In genomic region chr15:74541494-74542191, GRCh38 we compare ENCODE assay signal across 8 cellular contexts. TPM values are rescaled to one million over a fixed set of nuclear protein-coding genes. Genes with fewer than 3 reads are reported as not detected.
A peak's percentile ranks its signal among the peaks of the same experiment; 100 is the strongest.
DNase-seq lines count a peak whose midpoint lies in the region; ATAC-seq lines count a peak whose summit lies in the region.

No MANE protein-coding gene starts in this region.

- peak overlapping the region; percentile 18; the same call in 1 of the 2 replicates for H3K27ac ChIP-seq in ACC112 (ENCODE audit: low read depth, low read length)
- peak overlapping the region in 20 of 21 experiments; percentile 62 to 91 (median 78) for H3K27ac ChIP-seq in skin epidermis

- H2AFZ ChIP-seq in ACC112 (ENCODE audit: low read length, unreplicated experiment), result peak overlapping the region; percentile 47

- H3K4me1 Mint-ChIP-seq in activated naive CD8-positive, alpha-beta T cell (ENCODE audit: low read depth), result peaks cover 59% of the 10 kb centered on the region

- H3K4me1 ChIP-seq in ACC112 (ENCODE audit: control insufficient read depth, insufficient read depth, low read length, unreplicated experiment), result peaks cover 30% of the 10 kb centered on the region

- no peaks in the 10 kb centered on the region for H3K27me3 Mint-ChIP-seq in activated naive CD8-positive, alpha-beta T cell

- H3K36me3 Mint-ChIP-seq in activated naive CD8-positive, alpha-beta T cell, result peaks cover 6% of the 10 kb centered on the region

- H3K4me3 Mint-ChIP-seq in activated naive CD8-positive, alpha-beta T cell, result peak overlapping the region; percentile 91

- peak overlapping the region; percentile 80 for H3K4me3 ChIP-seq in ACC112 (ENCODE audit: low read depth, low read length)
- H3K4me3 ChIP-seq in iPS-11a (ENCODE audit: low read depth, low read length), result peak overlapping the region; percentile 88
- peak overlapping the region; percentile 70 to 88 (median 80) for H3K4me3 ChIP-seq in skin epidermis

- H3K36me3 ChIP-seq in ACC112 (ENCODE audit: insufficient read depth, low read length), result no peaks in the 10 kb centered on the region

- peak; percentile 28 for DNase-seq in SK-N-DZ (ENCODE audit: low spot score)

- peak overlapping the region; percentile 91 for H3K27ac Mint-ChIP-seq in activated naive CD8-positive, alpha-beta T cell

- no peaks in the 10 kb centered on the region for H3K27me3 ChIP-seq in ACC112 (ENCODE audit: insufficient read depth, low read length)

- H3K79me2 ChIP-seq in ACC112 (ENCODE audit: control insufficient read depth, insufficient read depth, low read length, unreplicated experiment), result peaks cover 18% of the 10 kb centered on the region

- H3K9me3 Mint-ChIP-seq in activated naive CD8-positive, alpha-beta T cell (ENCODE audit: low read depth), result no peaks in the 10 kb centered on the region

- peak; percentile 32 for ATAC-seq in GM18867 (IDR thresholded peaks at IDR 0.05; ENCODE audit: unreplicated experiment)
- ATAC-seq in HG03378 (IDR thresholded peaks at IDR 0.05; ENCODE audit: unreplicated experiment), result peak; percentile 35
- ATAC-seq in HG03520 (IDR thresholded peaks at IDR 0.05; ENCODE audit: unreplicated experiment), result no peak

RNA-seq across cellular contexts. Expression of gene ARID3B, which starts 0.6 kb away (rescaled TPM):
- polyA plus RNA-seq in SK-N-DZ (2014; cell fraction: cytosol; rRNA removed), result 23.8 and 25.0 TPM in 2 replicates
- 18.9 and 43.5 TPM in 2 replicates for polyA plus RNA-seq in SK-N-DZ (2014; cell fraction: nucleus; rRNA removed)
